10 cellular contexts compared by ENCODE assay signal in the genomic region with DNA sequence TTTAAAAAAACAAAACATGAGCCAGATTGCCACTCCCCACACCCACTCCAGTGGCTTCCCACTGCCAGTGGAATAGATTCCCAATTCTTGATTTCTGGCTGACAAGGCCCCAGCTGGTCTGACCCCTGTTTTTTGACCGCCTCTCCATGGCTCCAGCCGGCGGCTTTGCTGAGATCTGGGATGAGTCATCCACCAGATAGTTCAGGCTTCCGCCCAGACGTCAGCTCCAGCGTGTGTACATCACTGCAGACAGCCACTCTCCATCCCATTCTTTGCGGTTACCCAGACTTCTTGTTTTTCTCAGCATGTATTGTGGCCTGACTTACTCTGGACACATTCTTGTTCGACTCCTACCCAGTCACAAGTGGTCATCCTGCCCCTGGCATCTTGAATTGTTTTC.
A peak's percentile ranks its signal among the peaks of the same experiment; 100 is the strongest.
DNase-seq lines count a peak whose midpoint lies in the region; ATAC-seq and TF ChIP-seq lines count a peak whose summit lies in the region.
"Had no signal": no experiment of that assay in that cellular context is flagged by ENCODE, and none has a peak within 500 bp of the region (broad histone marks: within the 10 kb centered on the region; RNA-seq: fewer than 3 reads in every experiment).

No MANE protein-coding gene starts in this region.

- no peaks in the 10 kb centered on the region for H3K9me3 ChIP-seq in SJSA1 (replicated peaks)

- peaks cover 38% of the 10 kb centered on the region for H3K36me3 ChIP-seq in SJSA1

- H3K4me3 ChIP-seq in SJSA1 (no peak overlapping the region), foreskin fibroblast (ENCODE audit: low read depth in 1 of 2, low read length in 2 of 2) (no peak overlapping the region)

- H3K9me3 Mint-ChIP-seq in osteocyte (ENCODE audit: unreplicated experiment) = peaks cover 8% of the 10 kb centered on the region

- peaks cover 67% of the 10 kb centered on the region for H3K4me1 Mint-ChIP-seq in osteocyte (ENCODE audit: unreplicated experiment)
- H3K4me1 Mint-ChIP-seq: activated naive CD8-positive, alpha-beta T cell treated with anti-CD3 and anti-CD28 coated beads, Interleukin-2, amount 10 ng/mL, durations not matched to agents 7 days and 5 days had no signal

- no peak for ATAC-seq in GM21423 (IDR thresholded peaks at IDR 0.05; ENCODE audit: unreplicated experiment)

- no peaks in the 10 kb centered on the region for H3K27me3 Mint-ChIP-seq in osteocyte (ENCODE audit: unreplicated experiment)

- TF ChIP-seq CTCF in foreskin fibroblast (IDR thresholded peaks at IDR 0.05; ENCODE audit: low read depth, low read length) (no peak), osteocyte (IDR thresholded peaks at IDR 0.05) (no peak)

- DNase-seq in EH (ENCODE audit: low read depth) = peak; percentile 91
- peak; percentile 93 to 96 for DNase-seq in SJSA1 (ENCODE audit: low read depth in 1 of 2, low spot score in 2 of 2)
- peak; percentile 54 to 72 for DNase-seq in foreskin fibroblast
- DNase-seq in osteocyte (ENCODE audit: extremely low spot score, unreplicated experiment) = peak; percentile 93
- no peak for DNase-seq in NCI-H748 (lab: John Stamatoyannopoulos, UW; ENCODE audit: unreplicated experiment)
- DNase-seq in activated CD4-positive, CD25-positive, alpha-beta regulatory T cell treated with anti-CD3 and anti-CD28 coated beads, Interleukin-2, amount 50 U/mL, for 72 hours = no peak
- DNase-seq in hippocampal formation (lab: John Stamatoyannopoulos, UW) = no peak
- DNase-seq: activated naive CD8-positive, alpha-beta T cell treated with anti-CD3 and anti-CD28 coated beads, Interleukin-2, amount 10 ng/mL, durations not matched to agents 7 days and 5 days; kidney had no signal

- H3K27me3 ChIP-seq in SJSA1 (replicated peaks) = no peaks in the 10 kb centered on the region

- H3K27ac ChIP-seq in SJSA1 = peak overlapping the region; percentile 67

- peak overlapping the region; percentile 97 for H3K27ac Mint-ChIP-seq in osteocyte (ENCODE audit: unreplicated experiment)
- H3K27ac Mint-ChIP-seq: activated naive CD8-positive, alpha-beta T cell treated with anti-CD3 and anti-CD28 coated beads, Interleukin-2, amount 10 ng/mL, durations not matched to agents 7 days and 5 days had no signal

- H3K36me3 Mint-ChIP-seq in osteocyte (ENCODE audit: unreplicated experiment) = peaks cover 21% of the 10 kb centered on the region
- H3K36me3 Mint-ChIP-seq: activated naive CD8-positive, alpha-beta T cell treated with anti-CD3 and anti-CD28 coated beads, Interleukin-2, amount 10 ng/mL, durations not matched to agents 7 days and 5 days had no signal

- peaks cover 27% of the 10 kb centered on the region for H3K4me1 ChIP-seq in SJSA1 (replicated peaks)

- peak overlapping the region; percentile 54 for H3K4me3 Mint-ChIP-seq in osteocyte (ENCODE audit: unreplicated experiment)
- H3K4me3 Mint-ChIP-seq: activated naive CD8-positive, alpha-beta T cell treated with anti-CD3 and anti-CD28 coated beads, Interleukin-2, amount 10 ng/mL, durations not matched to agents 7 days and 5 days had no signal

Comparison
In these comparisons a context has a peak if more than half of its experiments do, and no peak if none do; other contexts are left out.
1. DNase-seq: peak in EH (single experiment), SJSA1 (2 of 2), foreskin fibroblast (2 of 2) and osteocyte (single experiment); none in NCI-H748 (single experiment), activated CD4-positive, CD25-positive, alpha-beta regulatory T cell treated with anti-CD3 and anti-CD28 coated beads, Interleukin-2, amount 50 U/mL, for 72 hours (single experiment) and hippocampal formation (0 of 2).